In genomic region chr5:93674866-93675457, GRCh38 we compare ENCODE assay signal across 13 cellular contexts.
DNase-seq lines count a peak whose midpoint lies in the region; ATAC-seq, FAIRE-seq and TF ChIP-seq lines count a peak whose summit lies in the region.
"Had no signal": no experiment of that assay in that cellular context is flagged by ENCODE, and none has a peak within 500 bp of the region (broad histone marks: within the 10 kb centered on the region; RNA-seq: fewer than 3 reads in every experiment).

No MANE protein-coding gene starts in this region.

- no peak for FAIRE-seq in urothelium cell line (lab: Jason Lieb, UNC)

- H3K27ac Mint-ChIP-seq in activated naive CD4-positive, alpha-beta T cell treated with anti-CD3 and anti-CD28 coated beads, Interleukin-2, amount 50 U/mL, for 72 hours, result no peak overlapping the region
- H3K27ac Mint-ChIP-seq: CD14-positive monocyte had no signal

- peak overlapping the region; percentile 81 for H3K27ac ChIP-seq in VCaP

- ATAC-seq in GM18909 (IDR thresholded peaks at IDR 0.05; ENCODE audit: poor library complexity, unreplicated experiment) (peak; percentile 68), GM21576 (IDR thresholded peaks at IDR 0.05; ENCODE audit: unreplicated experiment) (peak; percentile 61), HG03095 (IDR thresholded peaks at IDR 0.05; ENCODE audit: unreplicated experiment) (peak; percentile 30)
- ATAC-seq in activated naive CD4-positive, alpha-beta T cell treated with anti-CD3 and anti-CD28 coated beads, Interleukin-2, amount 50 U/mL, for 72 hours, result no peak

- H3K9me3 Mint-ChIP-seq in activated naive CD4-positive, alpha-beta T cell treated with anti-CD3 and anti-CD28 coated beads, Interleukin-2, amount 50 U/mL, for 72 hours, result no peaks in the 10 kb centered on the region

- H3K36me3 Mint-ChIP-seq in activated naive CD4-positive, alpha-beta T cell treated with anti-CD3 and anti-CD28 coated beads, Interleukin-2, amount 50 U/mL, for 72 hours, result peaks cover 0 to 3% of the 10 kb centered on the region in 2 donors

- no peak for DNase-seq in urothelium cell line (ENCODE audit: low spot score)
- no peak for DNase-seq in stimulated activated CD4-positive, alpha-beta T cell treated with anti-CD3 and anti-CD28 coated beads, Interleukin-4, amount 100 ng/mL, for 1 hour
- DNase-seq in activated naive CD4-positive, alpha-beta T cell treated with anti-CD3 and anti-CD28 coated beads, Interleukin-2, amount 50 U/mL, for 72 hours (ENCODE audit: low spot score in 2 of 2), result no peak
- no peak for DNase-seq in ACHN
- DNase-seq: activated CD8-positive, alpha-beta memory T cell treated with anti-CD3 and anti-CD28 coated beads, Interleukin-2, amount 50 U/mL, for 48 hours; GDM1; MV-4-11; substantia nigra had no signal

- no peak for TF ChIP-seq CTCF in VCaP (conservative IDR thresholded peaks at IDR 0.05)

- in situ Hi-C loops in ACHN (cut with HindIII; ENCODE audit: low pct_ligation_motif_present, low pct_unique_long_range_greater_than_20kb, low sequenced_read_pairs), result no loop called here

Comparison
In these comparisons a context has a peak if more than half of its experiments do, and no peak if none do; other contexts are left out.
1. ATAC-seq: peak in GM18909 (single experiment), GM21576 (single experiment) and HG03095 (single experiment); none in activated naive CD4-positive, alpha-beta T cell treated with anti-CD3 and anti-CD28 coated beads, Interleukin-2, amount 50 U/mL, for 72 hours (0 of 2).